In genomic region chr7:44144426-44144967, GRCh38 we compare ENCODE assay signal across 17 cellular contexts. TPM values are rescaled to one million over a fixed set of nuclear protein-coding genes. Genes with fewer than 3 reads are reported as not detected.
DNase-seq lines count a peak whose midpoint lies in the region; ATAC-seq and TF ChIP-seq lines count a peak whose summit lies in the region.
"Had no signal": no experiment of that assay in that cellular context is flagged by ENCODE, and none has a peak within 500 bp of the region (broad histone marks: within the 10 kb centered on the region; RNA-seq: fewer than 3 reads in every experiment).

No MANE protein-coding gene starts in this region.

- DNase-seq in activated naive CD8-positive, alpha-beta T cell treated with anti-CD3 and anti-CD28 coated beads, Interleukin-2, amount 10 ng/mL, durations not matched to agents 7 days and 5 days: peak; percentile 26
- no peak for DNase-seq in activated naive CD8-positive, alpha-beta T cell treated with anti-CD3 and anti-CD28 coated beads for 36 hours
- DNase-seq in T-helper 17 cell (no peak), naive B cell (no peak), tibial artery (peak; percentile 14 to 53), DMS 273 (lab: John Stamatoyannopoulos, UW; ENCODE audit: unreplicated experiment) (no peak)
- DNase-seq: CD4-positive, alpha-beta memory T cell; GOT3; KBM-7; NCI-H1694; NCI-H2107; NCI-H345; NCI-H526 treated with DMSO at 0.1 percent for 48 hours; OCI-M1 had no signal

- ATAC-seq in activated naive CD8-positive, alpha-beta T cell treated with anti-CD3 and anti-CD28 coated beads, Interleukin-2, amount 10 ng/mL, durations not matched to agents 7 days and 5 days (ENCODE audit: low read depth): no peak
- ATAC-seq in T-helper 17 cell: no peak
- no peak for ATAC-seq in naive B cell (ENCODE audit: low read depth in 2 of 2)
- no peak for ATAC-seq in GM19455 (IDR thresholded peaks at IDR 0.05; ENCODE audit: unreplicated experiment)

- no peaks in the 10 kb centered on the region for H3K36me3 ChIP-seq in tibial artery

- H3K4me1 Mint-ChIP-seq in activated naive CD8-positive, alpha-beta T cell treated with anti-CD3 and anti-CD28 coated beads, Interleukin-2, amount 10 ng/mL, durations not matched to agents 7 days and 5 days: peaks cover 6% of the 10 kb centered on the region
- H3K4me1 Mint-ChIP-seq in activated naive CD8-positive, alpha-beta T cell treated with anti-CD3 and anti-CD28 coated beads for 36 hours: peaks cover 9% of the 10 kb centered on the region
- peaks cover 6% of the 10 kb centered on the region for H3K4me1 Mint-ChIP-seq in T-helper 17 cell
- H3K4me1 Mint-ChIP-seq in naive B cell: peaks cover 6 to 16% (median 10%) of the 10 kb centered on the region in 3 donors

- H3K4me1 ChIP-seq in tibial artery: peaks cover 0 to 19% (median 14%) of the 10 kb centered on the region in 4 donors

- TF ChIP-seq CTCF in tibial artery (IDR thresholded peaks at IDR 0.05): no peak

- intact Hi-C loops in tibial artery (cut with DNase I; ENCODE audit: low total_unique reads): no loop called here

- H3K4me3 Mint-ChIP-seq in activated naive CD8-positive, alpha-beta T cell treated with anti-CD3 and anti-CD28 coated beads, Interleukin-2, amount 10 ng/mL, durations not matched to agents 7 days and 5 days: no peak overlapping the region
- H3K4me3 Mint-ChIP-seq in activated naive CD8-positive, alpha-beta T cell treated with anti-CD3 and anti-CD28 coated beads for 36 hours: no peak overlapping the region
- peak overlapping the region; percentile 33 for H3K4me3 Mint-ChIP-seq in T-helper 17 cell
- peak overlapping the region in 5 of 8 donors; percentile 27 to 79 (median 68) for H3K4me3 Mint-ChIP-seq in naive B cell

- H3K27ac ChIP-seq in tibial artery: no peak overlapping the region

- POLR2A ChIA-PET in activated naive CD8-positive, alpha-beta T cell treated with anti-CD3 and anti-CD28 coated beads, Interleukin-2, amount 10 ng/mL, durations not matched to agents 7 days and 5 days (lab: Charles Lee): no interaction called here

- H3K9me3 Mint-ChIP-seq in activated naive CD8-positive, alpha-beta T cell treated with anti-CD3 and anti-CD28 coated beads, Interleukin-2, amount 10 ng/mL, durations not matched to agents 7 days and 5 days: no peaks in the 10 kb centered on the region
- no peaks in the 10 kb centered on the region for H3K9me3 Mint-ChIP-seq in activated naive CD8-positive, alpha-beta T cell treated with anti-CD3 and anti-CD28 coated beads for 36 hours
- H3K9me3 Mint-ChIP-seq in naive B cell: no peaks in the 10 kb centered on the region
- H3K9me3 Mint-ChIP-seq: CD4-positive, alpha-beta memory T cell had no signal

- H3K9me3 ChIP-seq in T-helper 17 cell (ENCODE audit: control insufficient read depth, low read length, poor library complexity, severe bottlenecking) (no peaks in the 10 kb centered on the region), tibial artery (no peaks in the 10 kb centered on the region)

- H3K27ac Mint-ChIP-seq in activated naive CD8-positive, alpha-beta T cell treated with anti-CD3 and anti-CD28 coated beads, Interleukin-2, amount 10 ng/mL, durations not matched to agents 7 days and 5 days: no peak overlapping the region
- H3K27ac Mint-ChIP-seq in activated naive CD8-positive, alpha-beta T cell treated with anti-CD3 and anti-CD28 coated beads for 36 hours: no peak overlapping the region
- H3K27ac Mint-ChIP-seq in T-helper 17 cell: no peak overlapping the region
- no peak overlapping the region for H3K27ac Mint-ChIP-seq in naive B cell

- no peaks in the 10 kb centered on the region for H3K36me3 Mint-ChIP-seq in activated naive CD8-positive, alpha-beta T cell treated with anti-CD3 and anti-CD28 coated beads, Interleukin-2, amount 10 ng/mL, durations not matched to agents 7 days and 5 days
- no peaks in the 10 kb centered on the region for H3K36me3 Mint-ChIP-seq in activated naive CD8-positive, alpha-beta T cell treated with anti-CD3 and anti-CD28 coated beads for 36 hours
- H3K36me3 Mint-ChIP-seq in T-helper 17 cell (ENCODE audit: low read depth): no peaks in the 10 kb centered on the region
- no peaks in the 10 kb centered on the region for H3K36me3 Mint-ChIP-seq in naive B cell
- H3K36me3 Mint-ChIP-seq: CD4-positive, alpha-beta memory T cell had no signal

- H3K27me3 Mint-ChIP-seq in activated naive CD8-positive, alpha-beta T cell treated with anti-CD3 and anti-CD28 coated beads, Interleukin-2, amount 10 ng/mL, durations not matched to agents 7 days and 5 days: peaks cover 9% of the 10 kb centered on the region
- peaks cover 3% of the 10 kb centered on the region for H3K27me3 Mint-ChIP-seq in activated naive CD8-positive, alpha-beta T cell treated with anti-CD3 and anti-CD28 coated beads for 36 hours
- no peaks in the 10 kb centered on the region for H3K27me3 Mint-ChIP-seq in T-helper 17 cell
- peaks cover 0 to 12% (median 0%) of the 10 kb centered on the region in 3 donors for H3K27me3 Mint-ChIP-seq in naive B cell

- H3K4me3 ChIP-seq in tibial artery: no peak overlapping the region

- H3K27me3 ChIP-seq in tibial artery: no peaks in the 10 kb centered on the region

RNA-seq across cellular contexts. Expression of gene MYL7, which starts 3.4 kb away (rescaled TPM):
- total RNA-seq in activated naive CD8-positive, alpha-beta T cell treated with anti-CD3 and anti-CD28 coated beads, Interleukin-2, amount 10 ng/mL, durations not matched to agents 7 days and 5 days: not detected
- not detected for total RNA-seq in activated naive CD8-positive, alpha-beta T cell treated with anti-CD3 and anti-CD28 coated beads for 36 hours
- total RNA-seq in T-helper 17 cell: not detected
- polyA plus RNA-seq in naive B cell (ENCODE audit: low read depth in 6 of 6): not detected
- total RNA-seq: A673; CD4-positive, alpha-beta memory T cell; Daoy had no signal
- polyA plus RNA-seq: CD4-positive, alpha-beta memory T cell had no signal

RNA-seq across cellular contexts. Expression of gene POLD2, which starts 21.1 kb away (rescaled TPM):
- total RNA-seq in activated naive CD8-positive, alpha-beta T cell treated with anti-CD3 and anti-CD28 coated beads, Interleukin-2, amount 10 ng/mL, durations not matched to agents 7 days and 5 days: 10 to 100 TPM; 99.3 to 99.4 TPM
- 100 to 1,000 TPM; 287 to 296 TPM for total RNA-seq in activated naive CD8-positive, alpha-beta T cell treated with anti-CD3 and anti-CD28 coated beads for 36 hours
- 10 to 100 TPM; 46.3 to 53.3 TPM for total RNA-seq in T-helper 17 cell
- polyA plus RNA-seq in naive B cell (ENCODE audit: low read depth in 6 of 6): 100 to 1,000 TPM in 2 of 6 donors, 10 to 100 TPM in 4; 80.6 to 128 (median 88.6) TPM

RNA-seq across cellular contexts. Expression of gene AEBP1, which starts 40.4 kb away (rescaled TPM):
- total RNA-seq in activated naive CD8-positive, alpha-beta T cell treated with anti-CD3 and anti-CD28 coated beads, Interleukin-2, amount 10 ng/mL, durations not matched to agents 7 days and 5 days: 10 to 100 TPM; 21.5 to 22.0 TPM
- total RNA-seq in activated naive CD8-positive, alpha-beta T cell treated with anti-CD3 and anti-CD28 coated beads for 36 hours: 10 to 100 TPM; 32.6 to 38.3 TPM
- total RNA-seq in T-helper 17 cell: 1 to 10 TPM; 1.1 to 4.2 TPM
- polyA plus RNA-seq in naive B cell (ENCODE audit: low read depth in 6 of 6): 10 to 100 TPM in 1 of 6 donors, 1 to 10 TPM in 5; 1.9 to 18.5 (median 4.1) TPM
- total RNA-seq: Daoy had no signal

RNA-seq across cellular contexts. Expression of gene GCK, which starts 44.7 kb away (rescaled TPM):
- under 1 TPM; 0.23 to 0.30 TPM for total RNA-seq in activated naive CD8-positive, alpha-beta T cell treated with anti-CD3 and anti-CD28 coated beads, Interleukin-2, amount 10 ng/mL, durations not matched to agents 7 days and 5 days
- total RNA-seq in activated naive CD8-positive, alpha-beta T cell treated with anti-CD3 and anti-CD28 coated beads for 36 hours: 1 to 10 TPM; 2.5 to 3.7 TPM
- under 1 TPM in 1 of 2 donors, not detected in 1; 0.45 TPM for total RNA-seq in T-helper 17 cell
- 1 to 10 TPM in 2 of 6 donors, under 1 TPM in 4; 0.29 to 4.5 (median 0.45) TPM for polyA plus RNA-seq in naive B cell (ENCODE audit: low read depth in 6 of 6)
- total RNA-seq: A673 had no signal

RNA-seq across cellular contexts. Expression of gene YKT6, which starts 56.3 kb away (rescaled TPM):
- 10 to 100 TPM; 58.9 to 62.4 TPM for total RNA-seq in activated naive CD8-positive, alpha-beta T cell treated with anti-CD3 and anti-CD28 coated beads, Interleukin-2, amount 10 ng/mL, durations not matched to agents 7 days and 5 days
- total RNA-seq in activated naive CD8-positive, alpha-beta T cell treated with anti-CD3 and anti-CD28 coated beads for 36 hours: 10 to 100 TPM; 74.9 to 75.9 TPM
- 10 to 100 TPM; 68.2 to 68.9 TPM for total RNA-seq in T-helper 17 cell
- polyA plus RNA-seq in naive B cell (ENCODE audit: low read depth in 6 of 6): 10 to 100 TPM; 21.5 to 41.9 (median 31.0) TPM

Comparison
In these comparisons a context has a peak if more than half of its experiments do, and no peak if none do; other contexts are left out.
1. DNase-seq: peak in activated naive CD8-positive, alpha-beta T cell treated with anti-CD3 and anti-CD28 coated beads, Interleukin-2, amount 10 ng/mL, durations not matched to agents 7 days and 5 days (single experiment) and tibial artery (2 of 2); none in activated naive CD8-positive, alpha-beta T cell treated with anti-CD3 and anti-CD28 coated beads for 36 hours (single experiment), T-helper 17 cell (0 of 3), naive B cell (single experiment) and DMS 273 (single experiment).
2. H3K4me3 Mint-ChIP-seq: peak in T-helper 17 cell (single experiment) and naive B cell (5 of 8); none in activated naive CD8-positive, alpha-beta T cell treated with anti-CD3 and anti-CD28 coated beads, Interleukin-2, amount 10 ng/mL, durations not matched to agents 7 days and 5 days (single experiment) and activated naive CD8-positive, alpha-beta T cell treated with anti-CD3 and anti-CD28 coated beads for 36 hours (single experiment).
3. RNA of gene AEBP1, which starts 40.4 kb away (total RNA-seq): 32.6 to 38.3 TPM in activated naive CD8-positive, alpha-beta T cell treated with anti-CD3 and anti-CD28 coated beads for 36 hours and 21.5 to 22.0 TPM in activated naive CD8-positive, alpha-beta T cell treated with anti-CD3 and anti-CD28 coated beads, Interleukin-2, amount 10 ng/mL, durations not matched to agents 7 days and 5 days; 1.1 to 4.2 TPM in T-helper 17 cell; every median in the first group is over 4 times any median in the second.